8 cellular contexts compared by ENCODE assay signal in genomic region chr9:63781390-63781789, GRCh38.
DNase-seq lines count a peak whose midpoint lies in the region; ATAC-seq and TF ChIP-seq lines count a peak whose summit lies in the region.
"Not testable (repeated sequence)": the region's sequence is repeated elsewhere in the genome, so short reads cannot be mapped to it uniquely, and the experiment has no call there.

No MANE protein-coding gene starts in this region.

- H3K9me3 Mint-ChIP-seq in activated CD8-positive, alpha-beta T cell treated with anti-CD3 and anti-CD28 coated beads for 36 hours; natural killer cell treated with Interleukin-12 subunit alpha and Interleukin-12 subunit beta and Interleukin-15 and Interleukin-18, amount 100 ng/mL, for 72 hours: not testable (repeated sequence)

- POLR2A ChIA-PET in A673 (lab: Charles Lee; ENCODE audit: low non-redundant PET); activated CD8-positive, alpha-beta T cell treated with anti-CD3 and anti-CD28 coated beads for 36 hours (lab: Charles Lee): not testable (repeated sequence)

- not testable (repeated sequence) for H3K27ac Mint-ChIP-seq in activated CD8-positive, alpha-beta T cell treated with anti-CD3 and anti-CD28 coated beads for 36 hours; natural killer cell treated with Interleukin-12 subunit alpha and Interleukin-12 subunit beta and Interleukin-15 and Interleukin-18, amount 100 ng/mL, for 72 hours

- CTCF ChIA-PET in A673 (lab: Charles Lee); activated CD8-positive, alpha-beta T cell treated with anti-CD3 and anti-CD28 coated beads for 36 hours (lab: Charles Lee): not testable (repeated sequence)

- BruUV-seq in A673 (replicated peaks; lab: Mats Ljungman, UMichigan): not testable (repeated sequence)

- DNase-seq in A673 (ENCODE audit: low spot score): peak; percentile 37
- DNase-seq in HK-2 (ENCODE audit: unreplicated experiment): peak; percentile 2
- DNase-seq in activated CD8-positive, alpha-beta T cell treated with anti-CD3 and anti-CD28 coated beads for 36 hours: peak; percentile 6
- DNase-seq in foreskin keratinocyte: peak in 1 of 2 donors; percentile 1
- DNase-seq in natural killer cell treated with Interleukin-12 subunit alpha and Interleukin-12 subunit beta and Interleukin-15 and Interleukin-18, amount 100 ng/mL, for 72 hours (ENCODE audit: low spot score): not testable (repeated sequence)

- H3K36me3 Mint-ChIP-seq in activated CD8-positive, alpha-beta T cell treated with anti-CD3 and anti-CD28 coated beads for 36 hours (ENCODE audit: low read depth); natural killer cell treated with Interleukin-12 subunit alpha and Interleukin-12 subunit beta and Interleukin-15 and Interleukin-18, amount 100 ng/mL, for 72 hours: not testable (repeated sequence)

- not testable (repeated sequence) for H3K4me1 Mint-ChIP-seq in activated CD8-positive, alpha-beta T cell treated with anti-CD3 and anti-CD28 coated beads for 36 hours (ENCODE audit: low read depth); natural killer cell treated with Interleukin-12 subunit alpha and Interleukin-12 subunit beta and Interleukin-15 and Interleukin-18, amount 100 ng/mL, for 72 hours (ENCODE audit: low read depth in 2 of 2)

- TF ChIP-seq CTCF in A673 (conservative IDR thresholded peaks at IDR 0.05; ENCODE audit: low read depth, low read length); activated CD8-positive, alpha-beta T cell treated with anti-CD3 and anti-CD28 coated beads for 36 hours (IDR thresholded peaks at IDR 0.05); foreskin keratinocyte (conservative IDR thresholded peaks at IDR 0.05): not testable (repeated sequence)

- H3K36me3 ChIP-seq in A673 (ENCODE audit: insufficient read depth, low read length, poor library complexity, severe bottlenecking): not testable (repeated sequence)

- not testable (repeated sequence) for H3K27me3 ChIP-seq in A673 (replicated peaks; ENCODE audit: insufficient read depth, low read depth, low read length, poor library complexity); foreskin keratinocyte

- H3K4me1 ChIP-seq in A673 (ENCODE audit: insufficient read depth, low read length, poor library complexity, severe bottlenecking); foreskin keratinocyte: not testable (repeated sequence)

- intact Hi-C loops in A673 (cut with micrococcal nuclease; ENCODE audit: unreplicated experiment); activated CD8-positive, alpha-beta T cell treated with anti-CD3 and anti-CD28 coated beads for 36 hours (cut with micrococcal nuclease): not testable (repeated sequence)

- H3K27ac ChIP-seq in A673 (ENCODE audit: low read depth, low read length, poor library complexity, severe bottlenecking); foreskin keratinocyte: not testable (repeated sequence)

- H3K4me3 Mint-ChIP-seq in activated CD8-positive, alpha-beta T cell treated with anti-CD3 and anti-CD28 coated beads for 36 hours; natural killer cell treated with Interleukin-12 subunit alpha and Interleukin-12 subunit beta and Interleukin-15 and Interleukin-18, amount 100 ng/mL, for 72 hours: not testable (repeated sequence)

- ATAC-seq in GM18867 (IDR thresholded peaks at IDR 0.05; ENCODE audit: unreplicated experiment) (peak; percentile 100), GM21526 (IDR thresholded peaks at IDR 0.05; ENCODE audit: low FRiP score, unreplicated experiment) (peak; percentile 99), HG02973 (IDR thresholded peaks at IDR 0.05; ENCODE audit: unreplicated experiment) (peak; percentile 81), foreskin keratinocyte (peak; percentile 83)
- ATAC-seq in activated CD8-positive, alpha-beta T cell treated with anti-CD3 and anti-CD28 coated beads for 36 hours: peak; percentile 100
- ATAC-seq in natural killer cell treated with Interleukin-12 subunit alpha and Interleukin-12 subunit beta and Interleukin-15 and Interleukin-18, amount 100 ng/mL, for 72 hours: peak; percentile 90 to 95

- not testable (repeated sequence) for H3K9me3 ChIP-seq in A673 (ENCODE audit: low read depth, low read length, poor library complexity, severe bottlenecking)

- not testable (repeated sequence) for H3K27me3 Mint-ChIP-seq in activated CD8-positive, alpha-beta T cell treated with anti-CD3 and anti-CD28 coated beads for 36 hours; natural killer cell treated with Interleukin-12 subunit alpha and Interleukin-12 subunit beta and Interleukin-15 and Interleukin-18, amount 100 ng/mL, for 72 hours

- not testable (repeated sequence) for H3K4me3 ChIP-seq in A673 (ENCODE audit: low read depth, low read length, poor library complexity, severe bottlenecking)
